In genomic region chr1:114035304-114035700, GRCh38 we compare ENCODE assay signal across 1 cellular context.
TF ChIP-seq lines count a peak whose summit lies in the region.

No MANE protein-coding gene starts in this region.

TF ChIP-seq in H1, 55 proteins besides CTCF, POLR2A, EP300 and RAD21 (continued from another document):
- TF ChIP-seq EZH2 (IDR thresholded peaks at IDR 0.05; ENCODE audit: low read depth, low read length, severe bottlenecking) (peak; percentile 34), BACH1 (IDR thresholded peaks at IDR 0.05; ENCODE audit: low read length) (no peak), KDM1A (IDR thresholded peaks at IDR 0.05; ENCODE audit: borderline replicate concordance, low read length) (0 out of 2 replicates have a peak, but pooled peaks have one; percentile 7)
